In genomic region chr3:187551419-187551818, GRCh38 we compare ENCODE assay signal across 32 cellular contexts.
DNase-seq lines count a peak whose midpoint lies in the region; ATAC-seq and TF ChIP-seq lines count a peak whose summit lies in the region.
"Had no signal": no experiment of that assay in that cellular context is flagged by ENCODE, and none has a peak within 500 bp of the region (broad histone marks: within the 10 kb centered on the region; RNA-seq: fewer than 3 reads in every experiment).

No MANE protein-coding gene starts in this region.

- H3K4me1 Mint-ChIP-seq in HFFc6 (ENCODE audit: low read depth) = peaks cover 34% of the 10 kb centered on the region
- no peaks in the 10 kb centered on the region for H3K4me1 Mint-ChIP-seq in T-helper 17 cell
- H3K4me1 Mint-ChIP-seq in endodermal cell = peaks cover 6% of the 10 kb centered on the region
- H3K4me1 Mint-ChIP-seq: activated CD4-positive, alpha-beta T cell treated with anti-CD3 and anti-CD28 coated beads for 36 hours; CD14-positive monocyte; H9; stimulated activated memory B cell treated with anti-CD40 and anti-IgM and Interleukin-4, amounts not matched to agents 10 μg/mL and 1 μg/mL and 100 μg/mL, for 72 hours had no signal

- H3K27me3 Mint-ChIP-seq in HFFc6 (ENCODE audit: insufficient read depth) (no peaks in the 10 kb centered on the region; the same call in 1 of the 2 replicates), T-helper 17 cell (peaks cover 41% of the 10 kb centered on the region), endodermal cell (ENCODE audit: insufficient read depth) (no peaks in the 10 kb centered on the region)

- no peaks in the 10 kb centered on the region for H3K9me3 ChIP-seq in osteoblast (ENCODE audit: low read depth, low read length)
- H3K9me3 ChIP-seq in T-helper 17 cell (ENCODE audit: control insufficient read depth, low read length, poor library complexity, severe bottlenecking) = no peaks in the 10 kb centered on the region
- H3K9me3 ChIP-seq in endodermal cell (ENCODE audit: control insufficient read depth, low read length) = no peaks in the 10 kb centered on the region
- H3K9me3 ChIP-seq: colonic mucosa, heart right ventricle, ovary, suprapubic skin, upper lobe of left lung had no signal

- ATAC-seq in T-helper 17 cell = no peak
- ATAC-seq: activated CD4-positive, alpha-beta T cell treated with anti-CD3 and anti-CD28 coated beads for 36 hours; activated CD8-positive, alpha-beta T cell treated with anti-CD3 and anti-CD28 coated beads, Interleukin-2, amount 10 ng/mL, durations not matched to agents 7 days and 5 days; activated naive CD4-positive, alpha-beta T cell treated with anti-CD3 and anti-CD28 coated beads, Interleukin-2, amount 50 U/mL, for 72 hours; foreskin keratinocyte; heart right ventricle; left cardiac atrium; stimulated activated memory B cell treated with anti-CD40 and anti-IgM and Interleukin-4, amounts not matched to agents 10 μg/mL and 1 μg/mL and 100 μg/mL, for 72 hours had no signal

- H3K79me2 ChIP-seq in osteoblast (ENCODE audit: insufficient read depth, low read length) = no peaks in the 10 kb centered on the region

- H4K20me1 ChIP-seq in osteoblast (ENCODE audit: insufficient read depth, low read length) = no peaks in the 10 kb centered on the region

- H3K4me3 ChIP-seq in fibroblast of mammary gland (ENCODE audit: control insufficient read depth, low read depth, low read length) (no peak overlapping the region), osteoblast (ENCODE audit: insufficient read depth, low read length) (no peak overlapping the region), endodermal cell (ENCODE audit: low read length) (no peak overlapping the region)
- H3K4me3 ChIP-seq: colonic mucosa, heart right ventricle, ovary, skin epidermis, suprapubic skin, upper lobe of left lung had no signal

- no peaks in the 10 kb centered on the region for H3K36me3 Mint-ChIP-seq in HFFc6 (ENCODE audit: low read depth)
- H3K36me3 Mint-ChIP-seq in T-helper 17 cell (ENCODE audit: low read depth) = no peaks in the 10 kb centered on the region
- no peaks in the 10 kb centered on the region for H3K36me3 Mint-ChIP-seq in endodermal cell (ENCODE audit: low read depth)
- H3K36me3 Mint-ChIP-seq: activated naive CD4-positive, alpha-beta T cell treated with anti-CD3 and anti-CD28 coated beads, Interleukin-2, amount 50 U/mL, for 72 hours; CD14-positive monocyte; stimulated activated memory B cell treated with anti-CD40 and anti-IgM and Interleukin-4, amounts not matched to agents 10 μg/mL and 1 μg/mL and 100 μg/mL, for 72 hours had no signal

- TF ChIP-seq CTCF in HFFc6 (IDR thresholded peaks at IDR 0.05) (no peak), fibroblast of mammary gland (conservative IDR thresholded peaks at IDR 0.05; ENCODE audit: control insufficient read depth, insufficient read depth, low read depth, low read length) (no peak), osteoblast (IDR thresholded peaks at IDR 0.05; ENCODE audit: extremely low read depth, low read depth, low read length) (no peak), endodermal cell (conservative IDR thresholded peaks at IDR 0.05) (no peak)

- peak overlapping the region; percentile 39 for H2AFZ ChIP-seq in osteoblast (ENCODE audit: low read length)

- peak overlapping the region; percentile 70 for H3K27ac Mint-ChIP-seq in HFFc6
- H3K27ac Mint-ChIP-seq in T-helper 17 cell = no peak overlapping the region
- H3K27ac Mint-ChIP-seq in endodermal cell = no peak overlapping the region
- H3K27ac Mint-ChIP-seq: activated CD4-positive, alpha-beta T cell treated with anti-CD3 and anti-CD28 coated beads for 36 hours; activated CD8-positive, alpha-beta T cell treated with anti-CD3 and anti-CD28 coated beads, Interleukin-2, amount 10 ng/mL, durations not matched to agents 7 days and 5 days; activated naive CD4-positive, alpha-beta T cell treated with anti-CD3 and anti-CD28 coated beads, Interleukin-2, amount 50 U/mL, for 72 hours; activated T-helper 2 cell treated with anti-CD3 and anti-CD28 coated beads, Interferon-gamma antibody, Interleukin-2, Interleukin-4, amounts not matched to agents 10 μg/mL and 5 μg/mL and 100 μg/mL, durations not matched to agents 14 hours and 24 hours and 36 hours; CD14-positive monocyte; H9; nephron progenitor cell; stimulated activated memory B cell treated with anti-CD40 and anti-IgM and Interleukin-4, amounts not matched to agents 10 μg/mL and 1 μg/mL and 100 μg/mL, for 72 hours had no signal

- DNase-seq in Daoy (ENCODE audit: low read depth) (peak; percentile 11), HFFc6 (peak; percentile 51), fibroblast of mammary gland (ENCODE audit: low read depth) (peak; percentile 30), osteoblast (ENCODE audit: insufficient read length, low spot score, missing footprints) (no peak), COLO668 (lab: John Stamatoyannopoulos, UW; ENCODE audit: unreplicated experiment) (no peak), T-helper 17 cell (no peak), endodermal cell (no peak)
- DNase-seq in activated naive CD4-positive, alpha-beta T cell treated with Interleukin-2 at 50 U/mL for 16 hours = no peak
- DNase-seq: activated CD4-positive, alpha-beta T cell treated with anti-CD3 and anti-CD28 coated beads for 36 hours; activated CD8-positive, alpha-beta T cell treated with anti-CD3 and anti-CD28 coated beads, Interleukin-2, amount 10 ng/mL, durations not matched to agents 7 days and 5 days; Calu3; colonic mucosa; DMS79; effector CD4-positive, alpha-beta T cell; foreskin keratinocyte; H9; heart right ventricle; left cardiac atrium; mammary epithelial cell; NCI-H1092; NCI-H1694; nephron progenitor cell; ovary; upper lobe of left lung had no signal

- no peak overlapping the region for H3K27ac ChIP-seq in osteoblast (ENCODE audit: low read depth, low read length)
- no peak overlapping the region for H3K27ac ChIP-seq in endodermal cell (ENCODE audit: low read depth, low read length)
- H3K27ac ChIP-seq: colonic mucosa, epithelial cell of prostate, foreskin keratinocyte, heart right ventricle, ovary, suprapubic skin, upper lobe of left lung, VCaP had no signal

- H3K9me3 Mint-ChIP-seq in HFFc6 (no peaks in the 10 kb centered on the region), endodermal cell (no peaks in the 10 kb centered on the region)
- H3K9me3 Mint-ChIP-seq: activated naive CD4-positive, alpha-beta T cell treated with anti-CD3 and anti-CD28 coated beads, Interleukin-2, amount 50 U/mL, for 72 hours; activated T-helper 2 cell treated with anti-CD3 and anti-CD28 coated beads, Interferon-gamma antibody, Interleukin-2, Interleukin-4, amounts not matched to agents 10 μg/mL and 5 μg/mL and 100 μg/mL, durations not matched to agents 14 hours and 24 hours and 36 hours; H9; nephron progenitor cell; stimulated activated memory B cell treated with anti-CD40 and anti-IgM and Interleukin-4, amounts not matched to agents 10 μg/mL and 1 μg/mL and 100 μg/mL, for 72 hours had no signal

- H3K27me3 ChIP-seq in osteoblast (ENCODE audit: insufficient read depth, low read length) (no peaks in the 10 kb centered on the region), endodermal cell (ENCODE audit: control insufficient read depth, insufficient read depth, low read length, poor library complexity, severe bottlenecking) (no peaks in the 10 kb centered on the region)
- H3K27me3 ChIP-seq: colonic mucosa, ovary, upper lobe of left lung had no signal

- H3K4me3 Mint-ChIP-seq in HFFc6 (no peak overlapping the region), T-helper 17 cell (no peak overlapping the region), endodermal cell (no peak overlapping the region)
- H3K4me3 Mint-ChIP-seq: activated CD4-positive, alpha-beta T cell treated with anti-CD3 and anti-CD28 coated beads for 36 hours; activated CD8-positive, alpha-beta T cell treated with anti-CD3 and anti-CD28 coated beads, Interleukin-2, amount 10 ng/mL, durations not matched to agents 7 days and 5 days; CD14-positive monocyte; H9; nephron progenitor cell; stimulated activated memory B cell treated with anti-CD40 and anti-IgM and Interleukin-4, amounts not matched to agents 10 μg/mL and 1 μg/mL and 100 μg/mL, for 72 hours had no signal

- H3K9ac ChIP-seq in endodermal cell (ENCODE audit: extremely low read depth, low read length, poor library complexity, severe bottlenecking) = no peak overlapping the region

- H3K4me1 ChIP-seq in osteoblast (ENCODE audit: insufficient read depth, low read length) (no peaks in the 10 kb centered on the region), endodermal cell (ENCODE audit: control insufficient read depth, insufficient read depth, low read length) (no peaks in the 10 kb centered on the region)
- H3K4me1 ChIP-seq: colonic mucosa, foreskin keratinocyte, heart right ventricle, suprapubic skin, upper lobe of left lung had no signal

- H3K36me3 ChIP-seq in osteoblast (ENCODE audit: insufficient read depth, low read length) (no peaks in the 10 kb centered on the region), endodermal cell (ENCODE audit: control insufficient read depth, insufficient read depth, low read length) (no peaks in the 10 kb centered on the region)
- H3K36me3 ChIP-seq: colonic mucosa, heart right ventricle, ovary, suprapubic skin, upper lobe of left lung had no signal

- H3K4me2 ChIP-seq in osteoblast (ENCODE audit: insufficient read depth, low read length) = no peak overlapping the region

Comparison
In these comparisons a context has a peak if more than half of its experiments do, and no peak if none do; other contexts are left out.
1. DNase-seq: peak in Daoy (single experiment), HFFc6 (single experiment) and fibroblast of mammary gland (single experiment); none in osteoblast (single experiment), COLO668 (single experiment), T-helper 17 cell (0 of 3), endodermal cell (single experiment) and activated naive CD4-positive, alpha-beta T cell treated with Interleukin-2 at 50 U/mL for 16 hours (single experiment).